ENCODE assay signal across 8 cellular contexts in the genomic region with DNA sequence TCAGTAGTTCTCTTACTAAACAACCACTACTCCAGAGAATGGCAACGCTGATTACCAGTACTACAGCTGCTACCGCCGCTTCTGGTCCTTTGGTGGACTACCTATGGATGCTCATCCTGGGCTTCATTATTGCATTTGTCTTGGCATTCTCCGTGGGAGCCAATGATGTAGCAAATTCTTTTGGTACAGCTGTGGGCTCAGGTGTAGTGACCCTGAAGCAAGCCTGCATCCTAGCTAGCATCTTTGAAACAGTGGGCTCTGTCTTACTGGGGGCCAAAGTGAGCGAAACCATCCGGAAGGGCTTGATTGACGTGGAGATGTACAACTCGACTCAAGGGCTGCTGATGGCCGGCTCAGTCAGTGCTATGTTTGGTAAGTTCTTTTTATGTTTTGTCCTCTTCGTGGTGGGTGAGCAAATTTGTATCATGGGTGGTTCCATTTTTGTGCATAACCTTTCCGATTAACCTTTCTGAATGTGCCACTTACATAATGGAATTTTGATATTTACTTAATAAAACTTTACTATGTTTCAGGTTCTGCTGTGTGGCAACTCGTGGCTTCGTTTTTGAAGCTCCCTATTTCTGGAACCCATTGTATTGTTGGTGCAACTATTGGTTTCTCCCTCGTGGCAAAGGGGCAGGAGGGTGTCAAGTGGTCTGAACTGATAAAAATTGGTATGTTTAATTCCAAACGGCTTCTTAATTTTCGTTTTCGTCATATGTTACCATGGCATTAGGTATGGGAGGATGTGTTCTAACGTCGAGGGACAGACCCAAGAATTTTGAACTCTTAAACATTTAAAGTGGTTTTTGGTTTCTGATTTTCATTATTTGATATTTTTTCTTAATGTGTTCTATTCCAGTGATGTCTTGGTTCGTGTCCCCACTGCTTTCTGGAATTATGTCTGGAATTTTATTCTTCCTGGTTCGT. TPM values are rescaled to one million over a fixed set of nuclear protein-coding genes. Genes with fewer than 3 reads are reported as not detected.
DNase-seq lines count a peak whose midpoint lies in the region; ATAC-seq and TF ChIP-seq lines count a peak whose summit lies in the region.

No MANE protein-coding gene starts in this region.

- H2AFZ ChIP-seq in IMR-90 (replicated peaks; ENCODE audit: low read length, poor library complexity) = peak overlapping the region; percentile 33

- ATAC-seq in IMR-90 (ENCODE audit: low read depth) (no peak), GM19023 (IDR thresholded peaks at IDR 0.05; ENCODE audit: unreplicated experiment) (no peak)
- no peak for ATAC-seq in activated CD8-positive, alpha-beta T cell treated with anti-CD3 and anti-CD28 coated beads, Interleukin-2, amount 10 ng/mL, durations not matched to agents 7 days and 5 days

- dilution Hi-C loops in IMR-90 (cut with HindIII; ENCODE audit: low sequenced_read_pairs, unreplicated experiment) = no loop called here

- H3K4me3 Mint-ChIP-seq in activated CD8-positive, alpha-beta T cell treated with anti-CD3 and anti-CD28 coated beads, Interleukin-2, amount 10 ng/mL, durations not matched to agents 7 days and 5 days = peak overlapping the region; percentile 92

- H3K4me1 Mint-ChIP-seq in activated CD8-positive, alpha-beta T cell treated with anti-CD3 and anti-CD28 coated beads, Interleukin-2, amount 10 ng/mL, durations not matched to agents 7 days and 5 days (ENCODE audit: low read depth) = peaks cover 62% of the 10 kb centered on the region

- in situ Hi-C loops in IMR-90 (cut with MboI; ENCODE audit: low sequenced_read_pairs) = no loop called here

- intact Hi-C loops in IMR-90 (cut with micrococcal nuclease) = no loop called here
- intact Hi-C loops in stomach (cut with DNase I; ENCODE audit: low total_unique reads) = no loop called here

- peak overlapping the region; percentile 65 for H3K4ac ChIP-seq in IMR-90 (ENCODE audit: low read depth, low read length)

- 55% methylated on average over 4 of the region's 21 CpGs; no CpG with 5 or more reads in 1 of the 2 experiments for WGBS in IMR-90 (ENCODE audit: extremely low coverage in 2 of 2, insufficient read length in 1 of 2), 2 experiments
- 25 to 38% (median 35%) methylated on average over 21 of the region's 21 CpGs for WGBS in stomach, 5 donors

- H2BK5ac ChIP-seq in IMR-90 (ENCODE audit: low read depth, low read length, poor library complexity, severe bottlenecking) = peak overlapping the region; percentile 36

- peaks cover 3% of the 10 kb centered on the region for H3K27me3 Mint-ChIP-seq in activated CD8-positive, alpha-beta T cell treated with anti-CD3 and anti-CD28 coated beads, Interleukin-2, amount 10 ng/mL, durations not matched to agents 7 days and 5 days (ENCODE audit: low read depth)

- H3K23ac ChIP-seq in IMR-90 (ENCODE audit: low read depth, low read length) = peak overlapping the region; percentile 75

- no peak for TF ChIP-seq RAD21 in IMR-90 (IDR thresholded peaks at IDR 0.05; ENCODE audit: low read length)

- no peak for TF ChIP-seq POLR2A in IMR-90 (IDR thresholded peaks at IDR 0.05; ENCODE audit: low read depth, low read length)
- no peak for TF ChIP-seq POLR2A in stomach (IDR thresholded peaks at IDR 0.05)

- TSS peak; percentile 34 for BruUV-seq in IMR-90 (replicated peaks; lab: Mats Ljungman, UMichigan)

- H2BK15ac ChIP-seq in IMR-90 (ENCODE audit: low read depth, low read length) = peak overlapping the region; percentile 80; the same call in 1 of the 3 replicates

- peak overlapping the region; percentile 13 for H2AK9ac ChIP-seq in IMR-90 (replicated peaks; ENCODE audit: low read depth, low read length, poor library complexity)

- peak overlapping the region; percentile 81 for H3K9ac ChIP-seq in IMR-90 (ENCODE audit: low read depth, low read length)
- peak overlapping the region; percentile 91 for H3K9ac ChIP-seq in iPS-20b (ENCODE audit: low read depth, low read length)

- no peaks in the 10 kb centered on the region for H3K9me3 ChIP-seq in IMR-90 (ENCODE audit: control insufficient read depth, insufficient read depth, low read length)
- H3K9me3 ChIP-seq in iPS-20b (ENCODE audit: insufficient read depth, low read depth, low read length) = no peaks in the 10 kb centered on the region
- no peaks in the 10 kb centered on the region for H3K9me3 ChIP-seq in stomach

- no peak overlapping the region for H3K18ac ChIP-seq in IMR-90 (ENCODE audit: low read depth, low read length)

- TF ChIP-seq EP300 in stomach (IDR thresholded peaks at IDR 0.05) = no peak

- H2AK5ac ChIP-seq in IMR-90 (ENCODE audit: low read depth, low read length) = peak overlapping the region; percentile 54; the same call in 1 of the 2 replicates

- no peak overlapping the region for H2BK20ac ChIP-seq in IMR-90 (ENCODE audit: low read depth, low read length)

- H3K4me1 ChIP-seq in IMR-90 (ENCODE audit: control insufficient read depth, insufficient read depth, low read length) = peaks cover 7% of the 10 kb centered on the region; the same call in 1 of the 2 replicates
- peaks cover 16% of the 10 kb centered on the region for H3K4me1 ChIP-seq in iPS-20b (ENCODE audit: insufficient read depth, low read length)
- H3K4me1 ChIP-seq in stomach = peaks cover 33 to 62% (median 44%) of the 10 kb centered on the region in 4 donors

- H4K91ac ChIP-seq in IMR-90 (ENCODE audit: insufficient read depth, low read depth, low read length) = no peak overlapping the region; the same call in 1 of the 2 replicates

- peak overlapping the region; percentile 65 for H3K27ac ChIP-seq in IMR-90 (ENCODE audit: insufficient read depth, low read length)
- no peak overlapping the region for H3K27ac ChIP-seq in iPS-20b (ENCODE audit: low read length)
- peak overlapping the region in 4 of 5 donors; percentile 98 to 99 (median 99) for H3K27ac ChIP-seq in stomach

- peak; percentile 27 for DNase-seq in COR-L47 (lab: John Stamatoyannopoulos, UW)
- no peak for DNase-seq in IMR-90
- DNase-seq in activated CD8-positive, alpha-beta T cell treated with anti-CD3 and anti-CD28 coated beads, Interleukin-2, amount 10 ng/mL, durations not matched to agents 7 days and 5 days = no peak
- no peak for DNase-seq in stomach
- no peak for DNase-seq in NCI-H187 (lab: John Stamatoyannopoulos, UW)
- DNase-seq in stimulated activated naive CD4-positive, alpha-beta T cell (lab: John Stamatoyannopoulos, UW) = no peak

- TF ChIP-seq CTCF in IMR-90 (conservative IDR thresholded peaks at IDR 0.05; ENCODE audit: low read depth, low read length) (0 out of 2 replicates have a peak, but pooled peaks have one; percentile 5), stomach (IDR thresholded peaks at IDR 0.05) (no peak)

- H3K4me3 ChIP-seq in IMR-90 (ENCODE audit: insufficient read depth, low read depth, low read length) (peak overlapping the region; percentile 91), iPS-20b (ENCODE audit: low read length) (peak overlapping the region; percentile 98), stomach (peak overlapping the region; percentile 80 to 92 (median 86))

- H2BK120ac ChIP-seq in IMR-90 (ENCODE audit: low read depth, low read length) = no peak overlapping the region

- H3K36me3 Mint-ChIP-seq in activated CD8-positive, alpha-beta T cell treated with anti-CD3 and anti-CD28 coated beads, Interleukin-2, amount 10 ng/mL, durations not matched to agents 7 days and 5 days (ENCODE audit: low read depth) = peaks cover 57% of the 10 kb centered on the region

- H3K79me1 ChIP-seq in IMR-90 (ENCODE audit: low read depth in 1 of 2, low read length in 2 of 2) = peaks cover 25 to 78% of the 10 kb centered on the region in 2 experiments

- peak overlapping the region; percentile 76 for H3K27ac Mint-ChIP-seq in activated CD8-positive, alpha-beta T cell treated with anti-CD3 and anti-CD28 coated beads, Interleukin-2, amount 10 ng/mL, durations not matched to agents 7 days and 5 days

- peak overlapping the region; percentile 10 to 22; a peak in 1 of 4 replicates for H4K8ac ChIP-seq in IMR-90 (ENCODE audit: low read depth in 2 of 2, low read length in 2 of 2)

- peaks cover 48% of the 10 kb centered on the region for H4K20me1 ChIP-seq in IMR-90 (ENCODE audit: insufficient read depth, low read length)

- peaks cover 25% of the 10 kb centered on the region for H3K9me1 ChIP-seq in IMR-90 (ENCODE audit: insufficient read depth, low read length)

- CTCF ChIA-PET in IMR-90 (lab: Yijun Ruan, JAX) = interaction anchor here (0.7 to 1.8 kb wide), 5 partner anchors 17 to 80 kb away, joined by 3 to 4 read pairs (median 4); no protein-coding TSS in a partner anchor
- CTCF ChIA-PET in activated CD8-positive, alpha-beta T cell treated with anti-CD3 and anti-CD28 coated beads, Interleukin-2, amount 10 ng/mL, durations not matched to agents 7 days and 5 days (lab: Charles Lee) = interaction anchor here (0.7 to 6.3 kb wide), 9 partner anchors 12 to 79 kb away, joined by 3 to 133 read pairs (median 15); no protein-coding TSS in a partner anchor

- 0 out of 2 replicates have a peak overlapping the region, but pooled peaks have one; percentile 5 for H4K5ac ChIP-seq in IMR-90 (ENCODE audit: low read depth, low read length)

- H3K14ac ChIP-seq in IMR-90 (replicated peaks; ENCODE audit: low read depth, low read length) = peak overlapping the region; percentile 83

- peak overlapping the region; percentile 93 for H3K4me2 ChIP-seq in IMR-90 (ENCODE audit: low read depth, low read length)

- H3K36me3 ChIP-seq in IMR-90 (ENCODE audit: control insufficient read depth, insufficient read depth, low read length) = peaks cover 20% of the 10 kb centered on the region
- peaks cover 53% of the 10 kb centered on the region for H3K36me3 ChIP-seq in iPS-20b (ENCODE audit: insufficient read depth, low read depth, low read length)
- peaks cover 11 to 47% (median 42%) of the 10 kb centered on the region in 4 donors for H3K36me3 ChIP-seq in stomach

- H3K27me3 ChIP-seq in IMR-90 (ENCODE audit: control insufficient read depth, insufficient read depth, low read length) = no peaks in the 10 kb centered on the region
- H3K27me3 ChIP-seq in iPS-20b (ENCODE audit: insufficient read depth, low read length) = peaks cover 15% of the 10 kb centered on the region; the same call in 1 of the 2 replicates
- H3K27me3 ChIP-seq in stomach = no peaks in the 10 kb centered on the region

- no peaks in the 10 kb centered on the region for H3K9me3 Mint-ChIP-seq in activated CD8-positive, alpha-beta T cell treated with anti-CD3 and anti-CD28 coated beads, Interleukin-2, amount 10 ng/mL, durations not matched to agents 7 days and 5 days (ENCODE audit: insufficient read depth)

- H3K56ac ChIP-seq in IMR-90 (ENCODE audit: extremely low read depth, insufficient read depth, low read length) = peak overlapping the region; percentile 51; the same call in 1 of the 2 replicates

- POLR2A ChIA-PET in IMR-90 (lab: Charles Lee; ENCODE audit: unreplicated experiment) = no interaction called here
- POLR2A ChIA-PET in activated CD8-positive, alpha-beta T cell treated with anti-CD3 and anti-CD28 coated beads, Interleukin-2, amount 10 ng/mL, durations not matched to agents 7 days and 5 days (lab: Charles Lee) = interaction anchor here (0.6 to 4.6 kb wide), 8 partner anchors 10 to 338 kb away, joined by 3 to 45 read pairs (median 8); no protein-coding TSS in a partner anchor

RNA-seq across cellular contexts. Expression of a gene that starts 1.3 kb away (rescaled TPM):
- total RNA-seq in IMR-90 (2012; rRNA removed) (94.1 and 123 TPM in 2 replicates), stomach (10 to 100 TPM; 17.5 to 63.8 (median 49.0) TPM)
- polyA plus RNA-seq in IMR-90 (2012; rRNA removed) (72.3 and 93.6 TPM in 2 replicates), stomach (10 to 100 TPM in 1 of 3 donors, 1 to 10 TPM in 2; 9.0 to 11.3 (median 9.6) TPM)
- polyA plus RNA-seq in IMR-90 (2012; cell fraction: cytosol; rRNA removed) = 20.4 and 27.2 TPM in 2 replicates
- 27.1 and 155 TPM in 2 replicates for polyA plus RNA-seq in IMR-90 (2012; cell fraction: nucleus; rRNA removed; ENCODE audit: low replicate concordance)
- total RNA-seq in activated CD8-positive, alpha-beta T cell treated with anti-CD3 and anti-CD28 coated beads, Interleukin-2, amount 10 ng/mL, durations not matched to agents 7 days and 5 days = 100 to 1,000 TPM; 115 to 120 TPM
